Comparison of ENCODE assay signal across 10 cellular contexts in genomic region chr12:123131291-123131831, GRCh38. TPM values are rescaled to one million over a fixed set of nuclear protein-coding genes. Genes with fewer than 3 reads are reported as not detected.
DNase-seq lines count a peak whose midpoint lies in the region; ATAC-seq and TF ChIP-seq lines count a peak whose summit lies in the region.
"Had no signal": no experiment of that assay in that cellular context is flagged by ENCODE, and none has a peak within 500 bp of the region (broad histone marks: within the 10 kb centered on the region; RNA-seq: fewer than 3 reads in every experiment).

No MANE protein-coding gene starts in this region.

- TF ChIP-seq EP300 in esophagus muscularis mucosa (IDR thresholded peaks at IDR 0.05), result no peak

- TF ChIP-seq CTCF in Peyer's patch (IDR thresholded peaks at IDR 0.05) (no peak), esophagus muscularis mucosa (IDR thresholded peaks at IDR 0.05) (no peak)

- no peak for TF ChIP-seq POLR2A in Peyer's patch (IDR thresholded peaks at IDR 0.05)
- no peak for TF ChIP-seq POLR2A in esophagus muscularis mucosa (IDR thresholded peaks at IDR 0.05; ENCODE audit: low read depth)

- H3K9me3 ChIP-seq in Peyer's patch, result no peaks in the 10 kb centered on the region
- no peaks in the 10 kb centered on the region for H3K9me3 ChIP-seq in esophagus muscularis mucosa

- peak; percentile 51 for DNase-seq in DMS 273 (lab: John Stamatoyannopoulos, UW; ENCODE audit: unreplicated experiment)
- no peak for DNase-seq in DMS 273 treated with DMSO at 0.1 percent for 48 hours (lab: John Stamatoyannopoulos, UW)
- DNase-seq in Peyer's patch, result no peak
- no peak for DNase-seq in esophagus muscularis mucosa (ENCODE audit: extremely low spot score)
- DNase-seq in renal cortical epithelial cell (ENCODE audit: low read depth), result peak; percentile 51
- no peak for DNase-seq in DMS79 (lab: John Stamatoyannopoulos, UW)
- no peak for DNase-seq in DMS114 treated with DMSO at 0.1 percent for 48 hours (lab: John Stamatoyannopoulos, UW; ENCODE audit: unreplicated experiment)
- DNase-seq: 8988T, KBM-7 had no signal

- intact Hi-C loops in esophagus muscularis mucosa (cut with DNase I), result no loop called here

- 75% methylated on average over 4 of the region's 4 CpGs for WGBS in esophagus muscularis mucosa

- H3K4me1 ChIP-seq in Peyer's patch (peaks cover 0 to 20% (median 8%) of the 10 kb centered on the region in 4 donors), esophagus muscularis mucosa (peaks cover 37 to 64% (median 51%) of the 10 kb centered on the region in 4 donors)

- ATAC-seq in HG03432 (IDR thresholded peaks at IDR 0.05; ENCODE audit: unreplicated experiment), result no peak

- H3K27ac ChIP-seq in Peyer's patch, result peak overlapping the region; percentile 33 to 57 (median 44)
- peak overlapping the region; percentile 64 to 76 (median 70) for H3K27ac ChIP-seq in esophagus muscularis mucosa (replicated peaks in 1 of 4)

- no peaks in the 10 kb centered on the region for H3K27me3 ChIP-seq in Peyer's patch
- H3K27me3 ChIP-seq in esophagus muscularis mucosa, result no peaks in the 10 kb centered on the region

- no peaks in the 10 kb centered on the region for H3K36me3 ChIP-seq in Peyer's patch
- no peaks in the 10 kb centered on the region for H3K36me3 ChIP-seq in esophagus muscularis mucosa

- no peak overlapping the region for H3K4me3 ChIP-seq in Peyer's patch
- no peak overlapping the region for H3K4me3 ChIP-seq in esophagus muscularis mucosa

RNA-seq across cellular contexts. Expression of gene PITPNM2, which starts 19.5 kb away (rescaled TPM):
- total RNA-seq in Peyer's patch, result 10 to 100 TPM; 12.3 to 37.0 (median 23.6) TPM
- 10 to 100 TPM; 10.4 to 24.4 (median 13.3) TPM for total RNA-seq in esophagus muscularis mucosa
- total RNA-seq in renal cortical epithelial cell, result 2.4 and 16.5 TPM in 2 replicates

Comparison
In these comparisons a context has a peak if more than half of its experiments do, and no peak if none do; other contexts are left out.
1. DNase-seq: peak in DMS 273 (single experiment) and renal cortical epithelial cell (single experiment); none in DMS 273 treated with DMSO at 0.1 percent for 48 hours (single experiment), Peyer's patch (0 of 3), esophagus muscularis mucosa (single experiment), DMS79 (single experiment) and DMS114 treated with DMSO at 0.1 percent for 48 hours (single experiment).